In genomic region chr3:156770699-156771414, GRCh38 we compare ENCODE assay signal across 25 cellular contexts.
"Had no signal": no experiment of that assay in that cellular context is flagged by ENCODE, and none has a peak within 500 bp of the region (broad histone marks: within the 10 kb centered on the region; RNA-seq: fewer than 3 reads in every experiment).

No MANE protein-coding gene starts in this region.

- H3K4me1 ChIP-seq: testis had no signal

- H3K27me3 Mint-ChIP-seq: activated CD4-positive, alpha-beta T cell treated with anti-CD3 and anti-CD28 coated beads, Interleukin-2, amount 10 ng/mL, durations not matched to agents 7 days and 5 days; activated naive CD8-positive, alpha-beta T cell treated with anti-CD3 and anti-CD28 coated beads, Interleukin-2, amount 50 U/mL, for 24 hours; activated T-cell treated with anti-CD3 and anti-CD28 coated beads, Interleukin-2, amount 50 U/mL, for 24 hours; stimulated activated memory B cell treated with anti-CD40 and anti-IgM and Interleukin-4, amounts not matched to agents 10 μg/mL and 1 μg/mL and 100 μg/mL, for 72 hours; type B pancreatic cell had no signal

- H3K36me3 ChIP-seq: brain microvascular endothelial cell, ovary had no signal

- H3K4me3 Mint-ChIP-seq: activated CD4-positive, alpha-beta T cell treated with anti-CD3 and anti-CD28 coated beads, Interleukin-2, amount 10 ng/mL, durations not matched to agents 7 days and 5 days; activated CD8-positive, alpha-beta T cell treated with anti-CD3 and anti-CD28 coated beads, Interleukin-2, amount 10 ng/mL, durations not matched to agents 7 days and 5 days; activated naive CD4-positive, alpha-beta T cell treated with anti-CD3 and anti-CD28 coated beads, Interleukin-2, amount 10 ng/mL, durations not matched to agents 7 days and 5 days; activated naive CD8-positive, alpha-beta T cell treated with anti-CD3 and anti-CD28 coated beads, Interleukin-2, amount 50 U/mL, for 24 hours; activated T-cell treated with anti-CD3 and anti-CD28 coated beads, Interleukin-2, amount 50 U/mL, for 24 hours; neural crest cell; stimulated activated memory B cell treated with anti-CD40 and anti-IgM and Interleukin-4, amounts not matched to agents 10 μg/mL and 1 μg/mL and 100 μg/mL, for 72 hours; type B pancreatic cell had no signal

- H3K9me3 Mint-ChIP-seq: activated CD4-positive, alpha-beta T cell treated with anti-CD3 and anti-CD28 coated beads, Interleukin-2, amount 10 ng/mL, durations not matched to agents 7 days and 5 days; activated naive CD4-positive, alpha-beta T cell treated with anti-CD3 and anti-CD28 coated beads, Interleukin-2, amount 10 ng/mL, durations not matched to agents 7 days and 5 days; activated naive CD8-positive, alpha-beta T cell treated with anti-CD3 and anti-CD28 coated beads, Interleukin-2, amount 50 U/mL, for 24 hours; activated T-cell treated with anti-CD3 and anti-CD28 coated beads, Interleukin-2, amount 50 U/mL, for 24 hours; neural crest cell; stimulated activated memory B cell treated with anti-CD40 and anti-IgM and Interleukin-4, amounts not matched to agents 10 μg/mL and 1 μg/mL and 100 μg/mL, for 72 hours; type B pancreatic cell had no signal

- H3K27ac Mint-ChIP-seq: activated CD4-positive, alpha-beta T cell treated with anti-CD3 and anti-CD28 coated beads, Interleukin-2, amount 10 ng/mL, durations not matched to agents 7 days and 5 days; activated CD8-positive, alpha-beta T cell treated with anti-CD3 and anti-CD28 coated beads, Interleukin-2, amount 10 ng/mL, durations not matched to agents 7 days and 5 days; activated naive CD4-positive, alpha-beta T cell treated with anti-CD3 and anti-CD28 coated beads, Interleukin-2, amount 10 ng/mL, durations not matched to agents 7 days and 5 days; activated naive CD8-positive, alpha-beta T cell treated with anti-CD3 and anti-CD28 coated beads, Interleukin-2, amount 50 U/mL, for 24 hours; activated T-cell treated with anti-CD3 and anti-CD28 coated beads, Interleukin-2, amount 50 U/mL, for 24 hours; stimulated activated memory B cell treated with anti-CD40 and anti-IgM and Interleukin-4, amounts not matched to agents 10 μg/mL and 1 μg/mL and 100 μg/mL, for 72 hours; type B pancreatic cell had no signal

- H3K36me3 Mint-ChIP-seq: type B pancreatic cell had no signal

- H3K4me1 Mint-ChIP-seq: activated CD4-positive, alpha-beta T cell treated with anti-CD3 and anti-CD28 coated beads, Interleukin-2, amount 10 ng/mL, durations not matched to agents 7 days and 5 days; activated naive CD4-positive, alpha-beta T cell treated with anti-CD3 and anti-CD28 coated beads, Interleukin-2, amount 10 ng/mL, durations not matched to agents 7 days and 5 days; activated naive CD8-positive, alpha-beta T cell treated with anti-CD3 and anti-CD28 coated beads, Interleukin-2, amount 50 U/mL, for 24 hours; stimulated activated memory B cell treated with anti-CD40 and anti-IgM and Interleukin-4, amounts not matched to agents 10 μg/mL and 1 μg/mL and 100 μg/mL, for 72 hours had no signal

- H3K27me3 ChIP-seq: brain microvascular endothelial cell, ovary, testis had no signal

- H3K27ac ChIP-seq: brain microvascular endothelial cell, ovary, testis had no signal

- DNase-seq: activated CD4-positive, alpha-beta T cell treated with anti-CD3 and anti-CD28 coated beads, Interleukin-2, amount 10 ng/mL, durations not matched to agents 7 days and 5 days; activated CD8-positive, alpha-beta T cell treated with anti-CD3 and anti-CD28 coated beads, Interleukin-2, amount 10 ng/mL, durations not matched to agents 7 days and 5 days; activated effector memory CD4-positive, alpha-beta T cell treated with Interleukin-2 at 50 U/mL for 16 hours; activated naive CD4-positive, alpha-beta T cell treated with anti-CD3 and anti-CD28 coated beads, Interleukin-2, amount 10 ng/mL, durations not matched to agents 7 days and 5 days; activated naive CD8-positive, alpha-beta T cell treated with anti-CD3 and anti-CD28 coated beads, Interleukin-2, amount 50 U/mL, for 24 hours; activated T-cell treated with anti-CD3 and anti-CD28 coated beads, Interleukin-2, amount 50 U/mL, for 24 hours; anterior cingulate cortex; brain microvascular endothelial cell; effector CD4-positive, alpha-beta T cell; foreskin melanocyte; glutamatergic neuron; hypothalamus; islet precursor cell; midbrain; ovary; stimulated activated CD4-positive, alpha-beta T cell treated with anti-CD3 and anti-CD28 coated beads, Interleukin-4, amount 100 ng/mL, for 24 hours; T-helper 9 cell; testis had no signal

- H3K4me2 ChIP-seq: smooth muscle cell had no signal

- H3K9me3 ChIP-seq: ovary, testis had no signal

- ATAC-seq: activated CD4-positive, CD25-positive, alpha-beta regulatory T cell treated with anti-CD3 and anti-CD28 coated beads, Interleukin-2, amount 50 U/mL, for 24 hours; activated CD8-positive, alpha-beta T cell treated with anti-CD3 and anti-CD28 coated beads, Interleukin-2, amount 10 ng/mL, durations not matched to agents 7 days and 5 days; activated naive CD8-positive, alpha-beta T cell treated with anti-CD3 and anti-CD28 coated beads, Interleukin-2, amount 50 U/mL, for 24 hours; sciatic nerve; stimulated activated memory B cell treated with anti-CD40 and anti-IgM and Interleukin-4, amounts not matched to agents 10 μg/mL and 1 μg/mL and 100 μg/mL, for 72 hours had no signal

- H3K4me3 ChIP-seq: lung, ovary, smooth muscle cell, testis had no signal
